Comparison of ENCODE assay signal across 8 cellular contexts in the genomic region with DNA sequence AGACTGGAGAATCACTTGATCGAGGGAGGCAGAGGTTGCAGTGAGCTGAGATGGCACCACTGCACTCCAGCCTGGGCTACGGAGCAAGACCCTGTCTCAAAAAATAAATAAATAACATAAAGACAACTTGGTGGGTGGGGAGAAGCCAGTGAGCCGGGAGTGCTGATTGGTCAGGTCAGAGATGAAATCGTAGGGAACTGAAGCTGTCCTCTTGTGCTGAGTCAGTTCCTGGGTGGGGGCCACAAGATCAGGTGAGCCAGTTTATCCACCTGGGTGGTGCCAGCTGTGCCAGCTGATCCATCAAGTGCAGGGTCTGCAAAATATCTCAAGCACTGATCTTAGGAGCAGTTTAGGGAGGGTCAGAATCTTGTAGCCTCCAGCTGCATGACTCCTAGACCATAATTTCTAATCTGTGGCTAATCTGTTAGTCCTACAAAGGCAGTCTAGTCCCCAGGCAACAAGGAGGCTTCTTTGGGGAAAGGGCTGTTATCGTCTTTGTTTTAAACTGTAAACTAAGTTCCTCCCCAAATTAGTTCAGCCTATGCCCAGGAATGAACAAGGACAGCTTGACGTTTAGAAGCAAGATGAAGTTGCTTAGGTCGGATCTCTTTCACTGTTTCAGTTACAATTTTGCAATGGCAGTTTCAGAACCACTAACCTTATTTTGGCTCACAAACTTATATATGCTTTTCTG.
DNase-seq lines count a peak whose midpoint lies in the region; ATAC-seq and TF ChIP-seq lines count a peak whose summit lies in the region.
"Not testable (repeated sequence)": the region's sequence is repeated elsewhere in the genome, so short reads cannot be mapped to it uniquely, and the experiment has no call there.

No MANE protein-coding gene starts in this region.

- H3K36me3 Mint-ChIP-seq in activated B cell treated with CpG ODN at 0.5 μM for 24 hours (ENCODE audit: low read depth); dendritic cell treated with granulocyte-macrophage colony-stimulating factor and Interleukin-4, amounts not matched to agents 40 ng/mL and 50 ng/mL, for 4 days (ENCODE audit: low read depth); type B pancreatic cell: not testable (repeated sequence)

- DNase-seq in ELF-1 (ENCODE audit: low read depth, low spot score), result peak; percentile 56
- peak; percentile 21 for DNase-seq in NCI-H82 (lab: John Stamatoyannopoulos, UW)
- DNase-seq in PC-3, result peak; percentile 41
- DNase-seq in activated B cell treated with CpG ODN at 0.5 μM for 24 hours; type B pancreatic cell (ENCODE audit: extremely low spot score, unreplicated experiment): not testable (repeated sequence)

- H3K9ac ChIP-seq in KMS-11, result not testable (repeated sequence)
- H3K9ac ChIP-seq in PC-3 (ENCODE audit: low read length), result peak overlapping the region; percentile 58
- H3K9ac ChIP-seq in iPS-20b (ENCODE audit: low read depth, low read length), result peak overlapping the region; percentile 7; the same call in 1 of the 2 replicates

- H3K27me3 Mint-ChIP-seq in activated B cell treated with CpG ODN at 0.5 μM for 24 hours; dendritic cell treated with granulocyte-macrophage colony-stimulating factor and Interleukin-4, amounts not matched to agents 40 ng/mL and 50 ng/mL, for 4 days; type B pancreatic cell: not testable (repeated sequence)

- not testable (repeated sequence) for H3K27me3 ChIP-seq in KMS-11 (ENCODE audit: insufficient read depth, low read depth); PC-3 (ENCODE audit: low read length); iPS-20b (ENCODE audit: insufficient read depth, low read length)

- not testable (repeated sequence) for TF ChIP-seq CTCF in KMS-11 (conservative IDR thresholded peaks at IDR 0.05; ENCODE audit: low read depth, low read length); PC-3 (conservative IDR thresholded peaks at IDR 0.05; ENCODE audit: low read depth, low read length); activated B cell treated with CpG ODN at 0.5 μM for 24 hours (IDR thresholded peaks at IDR 0.05); type B pancreatic cell (conservative IDR thresholded peaks at IDR 0.05)

- not testable (repeated sequence) for H3K9me2 ChIP-seq in PC-3 (replicated peaks; ENCODE audit: low read length)

- not testable (repeated sequence) for H4K20me1 ChIP-seq in KMS-11 (ENCODE audit: insufficient read depth); PC-3 (ENCODE audit: low read length)

- peaks cover 46% of the 10 kb centered on the region for H3K4me1 Mint-ChIP-seq in activated B cell treated with CpG ODN at 0.5 μM for 24 hours
- peaks cover 56% of the 10 kb centered on the region for H3K4me1 Mint-ChIP-seq in dendritic cell treated with granulocyte-macrophage colony-stimulating factor and Interleukin-4, amounts not matched to agents 40 ng/mL and 50 ng/mL, for 4 days (ENCODE audit: low read depth)
- peaks cover 47% of the 10 kb centered on the region for H3K4me1 Mint-ChIP-seq in type B pancreatic cell (ENCODE audit: unreplicated experiment)

- POLR2A ChIA-PET in PC-3 (lab: Charles Lee; ENCODE audit: unreplicated experiment), result not testable (repeated sequence)
- POLR2A ChIA-PET in activated B cell treated with CpG ODN at 0.5 μM for 24 hours (lab: Charles Lee), result interaction anchor here (1.2 to 2.5 kb wide), 2 partner anchors 28 to 222 kb away, joined by 3 to 21 read pairs; a partner anchor contains a TSS

- ATAC-seq in PC-3; activated B cell treated with CpG ODN at 0.5 μM for 24 hours (ENCODE audit: low read depth): not testable (repeated sequence)

- not testable (repeated sequence) for BruUV-seq in PC-3 (replicated peaks; lab: Mats Ljungman, UMichigan)

- H3K27ac ChIP-seq in KMS-11, result not testable (repeated sequence)
- H3K27ac ChIP-seq in PC-3 (ENCODE audit: low read length) (peak overlapping the region; percentile 86), iPS-20b (ENCODE audit: low read length) (peak overlapping the region; percentile 27)

- H3K27ac Mint-ChIP-seq in activated B cell treated with CpG ODN at 0.5 μM for 24 hours (peak overlapping the region; percentile 59), type B pancreatic cell (peak overlapping the region; percentile 91)
- H3K27ac Mint-ChIP-seq in dendritic cell treated with granulocyte-macrophage colony-stimulating factor and Interleukin-4, amounts not matched to agents 40 ng/mL and 50 ng/mL, for 4 days, result peak overlapping the region; percentile 74

- H2AFZ ChIP-seq in KMS-11 (ENCODE audit: low read depth) (peak overlapping the region; percentile 47; the same call in 1 of the 2 replicates), PC-3 (ENCODE audit: low read length) (peak overlapping the region; percentile 36)

- H3K4me1 ChIP-seq in KMS-11 (ENCODE audit: low read depth, poor library complexity, severe bottlenecking), result not testable (repeated sequence)
- H3K4me1 ChIP-seq in PC-3 (ENCODE audit: insufficient read depth, low read length) (peaks cover 20% of the 10 kb centered on the region), iPS-20b (ENCODE audit: insufficient read depth, low read length) (peaks cover 59% of the 10 kb centered on the region)

- not testable (repeated sequence) for H3K79me2 ChIP-seq in KMS-11 (ENCODE audit: insufficient read depth, low read depth); PC-3 (ENCODE audit: low read length)

- H3K36me3 ChIP-seq in KMS-11 (ENCODE audit: insufficient read depth); PC-3 (ENCODE audit: low read depth, low read length); iPS-20b (ENCODE audit: insufficient read depth, low read depth, low read length): not testable (repeated sequence)

- intact Hi-C loops in PC-3 (cut with micrococcal nuclease); dendritic cell treated with granulocyte-macrophage colony-stimulating factor and Interleukin-4, amounts not matched to agents 40 ng/mL and 50 ng/mL, for 4 days (cut with micrococcal nuclease): not testable (repeated sequence)
- intact Hi-C loops in activated B cell treated with CpG ODN at 0.5 μM for 24 hours (cut with micrococcal nuclease), result loop anchor here (10.0 kb wide), 1 partner anchor 1797 kb away; a partner anchor contains a TSS

- not testable (repeated sequence) for H3K4me3 ChIP-seq in KMS-11 (IDR thresholded peaks at IDR 0.05; ENCODE audit: insufficient read depth, low read depth, low read length); iPS-20b (ENCODE audit: low read length)
- H3K4me3 ChIP-seq in PC-3 (ENCODE audit: low read length), result peak overlapping the region; percentile 5; the same call in 1 of the 2 replicates

- H3K4me3 Mint-ChIP-seq in activated B cell treated with CpG ODN at 0.5 μM for 24 hours; dendritic cell treated with granulocyte-macrophage colony-stimulating factor and Interleukin-4, amounts not matched to agents 40 ng/mL and 50 ng/mL, for 4 days: not testable (repeated sequence)
- H3K4me3 Mint-ChIP-seq in type B pancreatic cell, result peak overlapping the region; percentile 53

- H3K9me3 ChIP-seq in PC-3 (ENCODE audit: low read length); iPS-20b (ENCODE audit: insufficient read depth, low read depth, low read length): not testable (repeated sequence)

- not testable (repeated sequence) for H3F3A ChIP-seq in PC-3 (ENCODE audit: low read length, unreplicated experiment)

- not testable (repeated sequence) for H3K9me3 Mint-ChIP-seq in activated B cell treated with CpG ODN at 0.5 μM for 24 hours; dendritic cell treated with granulocyte-macrophage colony-stimulating factor and Interleukin-4, amounts not matched to agents 40 ng/mL and 50 ng/mL, for 4 days; type B pancreatic cell

- CTCF ChIA-PET in PC-3 (lab: Charles Lee); activated B cell treated with CpG ODN at 0.5 μM for 24 hours (lab: Charles Lee): not testable (repeated sequence)

- not testable (repeated sequence) for H3K4me2 ChIP-seq in KMS-11
- H3K4me2 ChIP-seq in PC-3 (ENCODE audit: low read length), result peak overlapping the region; percentile 65
